ENCODE assay signal across 25 cellular contexts in genomic region chr7:98369726-98370125, GRCh38. TPM values are rescaled to one million over a fixed set of nuclear protein-coding genes. Genes with fewer than 3 reads are reported as not detected.
DNase-seq lines count a peak whose midpoint lies in the region; ATAC-seq, FAIRE-seq and TF ChIP-seq lines count a peak whose summit lies in the region.
"Had no signal": no experiment of that assay in that cellular context is flagged by ENCODE, and none has a peak within 500 bp of the region (broad histone marks: within the 10 kb centered on the region; RNA-seq: fewer than 3 reads in every experiment).

No MANE protein-coding gene starts in this region.

- H4K20me1 ChIP-seq in HCT116 (ENCODE audit: insufficient read depth) (no peaks in the 10 kb centered on the region), endothelial cell of umbilical vein (replicated peaks; ENCODE audit: control insufficient read depth, extremely low read depth, insufficient read depth, low read length) (no peaks in the 10 kb centered on the region)
- H4K20me1 ChIP-seq: BLaER1 treated with 17β-estradiol and CSF1 and Interleukin-3, amounts not matched to agents 10 nM and 100 nM had no signal

- no peaks in the 10 kb centered on the region for H3K9me2 ChIP-seq in HCT116 (ENCODE audit: insufficient read depth)

- TF ChIP-seq EP300 in sigmoid colon (IDR thresholded peaks at IDR 0.05) = no peak

- H3K27me3 ChIP-seq in HCT116 (ENCODE audit: insufficient read depth, low read length) = no peaks in the 10 kb centered on the region
- H3K27me3 ChIP-seq in endothelial cell of umbilical vein (ENCODE audit: control insufficient read depth in 2 of 2, insufficient read depth in 2 of 2, low read length in 2 of 2) = no peaks in the 10 kb centered on the region
- H3K27me3 ChIP-seq in sigmoid colon = no peaks in the 10 kb centered on the region
- H3K27me3 ChIP-seq: BLaER1 treated with 17β-estradiol and CSF1 and Interleukin-3, amounts not matched to agents 10 nM and 100 nM; Peyer's patch; SJCRH30 had no signal

- no peaks in the 10 kb centered on the region for H3K9me3 Mint-ChIP-seq in natural killer cell treated with Interleukin-12 subunit alpha and Interleukin-12 subunit beta and Interleukin-15 and Interleukin-18, amount 100 ng/mL, for 72 hours

- H3K36me3 ChIP-seq in HCT116 (ENCODE audit: control insufficient read depth in 1 of 2, insufficient read depth in 2 of 2, low read length in 2 of 2) = no peaks in the 10 kb centered on the region
- H3K36me3 ChIP-seq in endothelial cell of umbilical vein (ENCODE audit: control insufficient read depth in 2 of 2, extremely low read depth in 1 of 2, insufficient read depth in 2 of 2, low read length in 2 of 2) = no peaks in the 10 kb centered on the region
- no peaks in the 10 kb centered on the region for H3K36me3 ChIP-seq in sigmoid colon
- H3K36me3 ChIP-seq: BLaER1 treated with 17β-estradiol and CSF1 and Interleukin-3, amounts not matched to agents 10 nM and 100 nM; Peyer's patch; SJCRH30 had no signal

- H3K9me1 ChIP-seq in endothelial cell of umbilical vein (replicated peaks; ENCODE audit: control insufficient read depth, extremely low read depth, insufficient read depth, low read length) = no peaks in the 10 kb centered on the region

- peaks cover 64 to 69% of the 10 kb centered on the region in 2 experiments for H3K4me1 ChIP-seq in HCT116 (ENCODE audit: control insufficient read depth in 1 of 2, insufficient read depth in 2 of 2, low read length in 2 of 2)
- peaks cover 15% of the 10 kb centered on the region for H3K4me1 ChIP-seq in endothelial cell of umbilical vein (ENCODE audit: control insufficient read depth, extremely low read depth, insufficient read depth, low read length)
- no peaks in the 10 kb centered on the region for H3K4me1 ChIP-seq in sigmoid colon

- H3K79me2 ChIP-seq in HCT116 (ENCODE audit: insufficient read depth, low read length) (peaks cover 85% of the 10 kb centered on the region), endothelial cell of umbilical vein (ENCODE audit: control insufficient read depth, insufficient read depth, low read length) (no peaks in the 10 kb centered on the region)

- dilution Hi-C loops in endothelial cell of umbilical vein (cut with MboI; ENCODE audit: extremely low pct_ligation_motif_present, low sequenced_read_pairs) = no loop called here

- WGBS in sigmoid colon, 2 donors = 87 to 91% methylated on average over 7 of the region's 7 CpGs

- no peak overlapping the region for H3K4me3 Mint-ChIP-seq in natural killer cell treated with Interleukin-12 subunit alpha and Interleukin-12 subunit beta and Interleukin-15 and Interleukin-18, amount 100 ng/mL, for 72 hours
- H3K4me3 Mint-ChIP-seq: CD4-positive, alpha-beta memory T cell had no signal

- TF ChIP-seq POLR2A in HCT116 (IDR thresholded peaks at IDR 0.05; ENCODE audit: borderline replicate concordance, extremely low read depth, insufficient read depth, insufficient read length) (no peak), endothelial cell of umbilical vein (IDR thresholded peaks at IDR 0.05; ENCODE audit: low read depth, low read length) (no peak), sigmoid colon (IDR thresholded peaks at IDR 0.05) (no peak)

- FAIRE-seq in endothelial cell of umbilical vein (lab: Jason Lieb, UNC) = no peak
- FAIRE-seq: A549, G401.6 had no signal

- H3K36me3 Mint-ChIP-seq in natural killer cell treated with Interleukin-12 subunit alpha and Interleukin-12 subunit beta and Interleukin-15 and Interleukin-18, amount 100 ng/mL, for 72 hours = no peaks in the 10 kb centered on the region
- H3K36me3 Mint-ChIP-seq: CD4-positive, alpha-beta memory T cell had no signal

- intact Hi-C loops in HCT116 (cut with micrococcal nuclease) = loop anchor here (2.0 kb wide), 1 partner anchor 15 kb away; no protein-coding TSS in a partner anchor
- intact Hi-C loops in endothelial cell of umbilical vein (cut with micrococcal nuclease) = loop anchor here (5.0 kb wide), 2 partner anchors 33 to 87 kb away; partner anchors contain the start of genes BAIAP2L1 and BRI3
- intact Hi-C loops in sigmoid colon (cut with DNase I) = no loop called here

- TF ChIP-seq CTCF in HCT116 (IDR thresholded peaks at IDR 0.05 in 2 of 3, conservative IDR thresholded peaks at IDR 0.05 in 1 of 3; ENCODE audit: borderline replicate concordance in 1 of 3, insufficient read depth in 1 of 3, low read depth in 2 of 3, low read length in 2 of 3) (no peak), RWPE1 (conservative IDR thresholded peaks at IDR 0.05; ENCODE audit: low read depth) (no peak), endothelial cell of umbilical vein (IDR thresholded peaks at IDR 0.05; ENCODE audit: extremely low read depth in 1 of 2, insufficient read depth in 1 of 2, low read depth in 1 of 2, low read length in 2 of 2) (no peak), sigmoid colon (IDR thresholded peaks at IDR 0.05) (no peak)

- POLR2A ChIA-PET in HCT116 (lab: Charles Lee) = interaction anchor here (0.6 to 1.3 kb wide), 4 partner anchors 9 to 410 kb away, joined by 3 to 4 read pairs (median 4); no protein-coding TSS in a partner anchor
- POLR2A ChIA-PET in RWPE1 (lab: Yijun Ruan, JAX; ENCODE audit: low non-redundant PET) = no interaction called here
- POLR2A ChIA-PET in endothelial cell of umbilical vein (lab: Charles Lee) = interaction anchor here (0.8 kb wide), 1 partner anchor 9 kb away, joined by 8 read pairs; no protein-coding TSS in a partner anchor

- RAD21 ChIA-PET in HCT116 (lab: Charles Lee; ENCODE audit: low non-redundant PET in 1 of 2, low total read pairs in 2 of 2, uncharacterized antibody in 2 of 2, unreplicated experiment in 2 of 2) = no interaction called here

- peak overlapping the region; percentile 77 for H3K4me2 ChIP-seq in HCT116 (ENCODE audit: low read length)
- H3K4me2 ChIP-seq in endothelial cell of umbilical vein (ENCODE audit: insufficient read depth, low read length) = peak overlapping the region; percentile 39
- H3K4me2 ChIP-seq: A549; BLaER1 treated with 17β-estradiol and CSF1 and Interleukin-3, amounts not matched to agents 10 nM and 100 nM had no signal

- peak overlapping the region; percentile 40 for H3K9ac ChIP-seq in HCT116 (ENCODE audit: low read length)
- H3K9ac ChIP-seq in endothelial cell of umbilical vein (replicated peaks; ENCODE audit: extremely low read depth, insufficient read depth, low read length) = no peak overlapping the region
- H3K9ac ChIP-seq: BLaER1 treated with 17β-estradiol and CSF1 and Interleukin-3, amounts not matched to agents 10 nM and 100 nM had no signal

- no peak overlapping the region for H3K27ac Mint-ChIP-seq in natural killer cell treated with Interleukin-12 subunit alpha and Interleukin-12 subunit beta and Interleukin-15 and Interleukin-18, amount 100 ng/mL, for 72 hours
- H3K27ac Mint-ChIP-seq: CD4-positive, alpha-beta memory T cell had no signal

- H3K4me3 ChIP-seq in HCT116 (replicated peaks in 1 of 2; ENCODE audit: low read depth in 1 of 2, low read length in 2 of 2) (peak overlapping the region; percentile 10 to 43; a peak in 2 of 4 replicates), endothelial cell of umbilical vein (replicated peaks in 1 of 3; ENCODE audit: insufficient read depth in 1 of 3, low read depth in 1 of 3, low read length in 3 of 3) (no peak overlapping the region), sigmoid colon (no peak overlapping the region)
- H3K4me3 ChIP-seq: A549; BLaER1 treated with 17β-estradiol and CSF1 and Interleukin-3, amounts not matched to agents 10 nM and 100 nM; Peyer's patch; SJCRH30 had no signal

- 0 out of 2 replicates have a peak, but pooled peaks have one; percentile 10 for TF ChIP-seq RAD21 in HCT116 (IDR thresholded peaks at IDR 0.05; ENCODE audit: low read depth)

- H2AFZ ChIP-seq in HCT116 (ENCODE audit: low read depth, low read length, poor library complexity, severe bottlenecking) (no peak overlapping the region), endothelial cell of umbilical vein (ENCODE audit: low read depth, low read length) (no peak overlapping the region)

- no peaks in the 10 kb centered on the region for H3K9me3 ChIP-seq in HCT116 (ENCODE audit: control insufficient read depth in 1 of 2, insufficient read depth in 1 of 2, low read depth in 1 of 2, low read length in 2 of 2)
- no peaks in the 10 kb centered on the region for H3K9me3 ChIP-seq in endothelial cell of umbilical vein (replicated peaks; ENCODE audit: control insufficient read depth, insufficient read depth, low read length)
- H3K9me3 ChIP-seq in sigmoid colon = no peaks in the 10 kb centered on the region
- H3K9me3 ChIP-seq: A549; BLaER1 treated with 17β-estradiol and CSF1 and Interleukin-3, amounts not matched to agents 10 nM and 100 nM; Peyer's patch; SJCRH30 had no signal

- peak; percentile 82 for ATAC-seq in HCT116
- no peak for ATAC-seq in natural killer cell treated with Interleukin-12 subunit alpha and Interleukin-12 subunit beta and Interleukin-15 and Interleukin-18, amount 100 ng/mL, for 72 hours
- ATAC-seq: A549, SK-N-SH treated with all-trans-retinoic acid at 6 μM for 48 hours had no signal

- peak overlapping the region; percentile 61 for H3K27ac ChIP-seq in HCT116 (ENCODE audit: low read depth, low read length)
- H3K27ac ChIP-seq in RWPE1 = peak overlapping the region; percentile 51; the same call in 1 of the 2 replicates
- H3K27ac ChIP-seq in endothelial cell of umbilical vein (ENCODE audit: insufficient read depth, low read depth, low read length) = no peak overlapping the region
- H3K27ac ChIP-seq in sigmoid colon = no peak overlapping the region
- H3K27ac ChIP-seq: BLaER1 treated with 17β-estradiol and CSF1 and Interleukin-3, amounts not matched to agents 10 nM and 100 nM; Peyer's patch had no signal

- no peaks in the 10 kb centered on the region for H3K4me1 Mint-ChIP-seq in natural killer cell treated with Interleukin-12 subunit alpha and Interleukin-12 subunit beta and Interleukin-15 and Interleukin-18, amount 100 ng/mL, for 72 hours (ENCODE audit: low read depth in 2 of 2)

- BruUV-seq in HCT116 (replicated peaks; lab: Mats Ljungman, UMichigan) (no TSS peak), endothelial cell of umbilical vein (replicated peaks; lab: Mats Ljungman, UMichigan) (no TSS peak)

- DNase-seq in Daoy (ENCODE audit: low read depth) (peak; percentile 55), HCT116 (ENCODE audit: low read depth, low spot score) (no peak), RWPE1 (ENCODE audit: low spot score) (no peak), endothelial cell of umbilical vein (ENCODE audit: low read depth, low spot score) (no peak), sigmoid colon (no peak)
- no peak for DNase-seq in activated CD4-positive, alpha-beta T cell treated with anti-CD3 and anti-CD28 coated beads, Interleukin-2, amount 50 U/mL, for 4 hours
- no peak for DNase-seq in natural killer cell treated with Interleukin-12 subunit alpha and Interleukin-12 subunit beta and Interleukin-15 and Interleukin-18, amount 100 ng/mL, for 72 hours (ENCODE audit: low spot score)
- DNase-seq: AML-193; CD4-positive, alpha-beta memory T cell; COR-L47; DMS53; H7; KBM-7; NCI-H1092; NCI-H1417 treated with DMSO at 0.1 percent for 48 hours; NCI-H1694 treated with DMSO at 0.1 percent for 48 hours; NCI-H2081; NCI-H2227 treated with DMSO at 0.1 percent for 48 hours; NCI-H526 treated with DMSO at 0.1 percent for 48 hours; Peyer's patch had no signal

- H3K27me3 Mint-ChIP-seq in natural killer cell treated with Interleukin-12 subunit alpha and Interleukin-12 subunit beta and Interleukin-15 and Interleukin-18, amount 100 ng/mL, for 72 hours = peaks cover 10 to 11% of the 10 kb centered on the region in 2 donors

- CTCF ChIA-PET in HCT116 (lab: Charles Lee) = no interaction called here
- CTCF ChIA-PET in RWPE1 (lab: Yijun Ruan, JAX) = interaction anchor here (0.6 kb wide), 1 partner anchor 83 kb away, joined by 3 read pairs; no protein-coding TSS in a partner anchor
- CTCF ChIA-PET in endothelial cell of umbilical vein (lab: Charles Lee) = interaction anchor here (0.6 to 1.5 kb wide), 6 partner anchors 12 to 262 kb away, joined by 3 to 4 read pairs (median 3); no protein-coding TSS in a partner anchor

RNA-seq across cellular contexts. Expression of gene BAIAP2L1, which starts 31.2 kb away (rescaled TPM):
- total RNA-seq in Daoy (2014; rRNA removed; shearing (Covaris generic)) = 11.1 and 14.3 TPM in 2 replicates
- 61.2 TPM for total RNA-seq in HCT116 (2021; ENCODE audit: unreplicated experiment)
- 50.5 and 53.8 TPM in 2 replicates for polyA plus RNA-seq in HCT116 (2012)
- total RNA-seq in endothelial cell of umbilical vein = 1.1 and 1.2 TPM in 2 replicates
- polyA plus RNA-seq in endothelial cell of umbilical vein = 0.32 and 0.35 TPM in 2 replicates
- polyA plus RNA-seq in endothelial cell of umbilical vein (2011; cell fraction: cytosol; rRNA removed) = 0.44 and 0.49 TPM in 2 replicates
- 0.66 and 0.78 TPM in 2 replicates for polyA plus RNA-seq in endothelial cell of umbilical vein (2011; cell fraction: nucleus; rRNA removed)
- polyA plus RNA-seq in endothelial cell of umbilical vein (2012) = 1.5 and 1.7 TPM in 2 replicates
- polyA minus RNA-seq in endothelial cell of umbilical vein = 0.49 and 0.64 TPM in 2 replicates
- 10.0 TPM for polyA minus RNA-seq in endothelial cell of umbilical vein (2011; cell fraction: cytosol; rRNA and poly(A)+ RNA removed)
- polyA minus RNA-seq in endothelial cell of umbilical vein (2011; cell fraction: nucleus; rRNA and poly(A)+ RNA removed) = 0.34 TPM in 2 replicates
- 1 to 10 TPM in 1 of 4 donors, under 1 TPM in 3; 0.27 to 3.0 (median 0.51) TPM for total RNA-seq in sigmoid colon
- polyA plus RNA-seq in sigmoid colon = 10 to 100 TPM; 26.4 to 44.2 (median 34.7) TPM
- total RNA-seq in natural killer cell treated with Interleukin-12 subunit alpha and Interleukin-12 subunit beta and Interleukin-15 and Interleukin-18, amount 100 ng/mL, for 72 hours = 1 to 10 TPM in 1 of 2 donors, under 1 TPM in 1; 0.76 to 1.1 TPM

Comparison
In these comparisons a context has a peak if more than half of its experiments do, and no peak if none do; other contexts are left out.
1. H3K27ac ChIP-seq: peak in HCT116 (single experiment) and RWPE1 (single experiment); none in endothelial cell of umbilical vein (single experiment) and sigmoid colon (0 of 4).
2. H3K4me3 ChIP-seq: peak in HCT116 (2 of 2); none in endothelial cell of umbilical vein (0 of 3) and sigmoid colon (0 of 4).